In the genomic region with DNA sequence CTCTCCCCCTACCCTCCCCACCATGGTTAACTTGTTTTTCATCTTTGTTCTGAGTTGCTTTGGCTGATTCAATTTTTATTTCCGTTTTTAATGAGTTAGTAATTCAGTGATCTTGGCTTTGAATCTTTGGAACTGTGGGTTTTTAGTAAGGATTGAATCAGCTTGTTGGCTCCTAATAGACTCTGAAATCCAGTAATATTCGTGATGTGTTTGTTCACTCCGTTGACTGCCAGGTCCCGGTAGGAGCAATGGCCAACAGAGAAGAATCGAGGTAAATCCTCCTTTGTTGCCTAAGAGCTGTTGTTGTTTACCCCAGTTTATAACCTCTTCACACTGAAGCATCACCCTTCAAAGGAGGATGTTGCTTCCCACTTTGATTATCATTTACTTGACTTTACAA, we compare ENCODE assay signal across 24 cellular contexts.
DNase-seq lines count a peak whose midpoint lies in the region; ATAC-seq, FAIRE-seq and TF ChIP-seq lines count a peak whose summit lies in the region.
"Had no signal": no experiment of that assay in that cellular context is flagged by ENCODE, and none has a peak within 500 bp of the region (broad histone marks: within the 10 kb centered on the region; RNA-seq: fewer than 3 reads in every experiment).

No MANE protein-coding gene starts in this region.

- no peaks in the 10 kb centered on the region for H3K9me3 ChIP-seq in PC-3 (ENCODE audit: low read length)
- no peaks in the 10 kb centered on the region for H3K9me3 ChIP-seq in gastrocnemius medialis
- H3K9me3 ChIP-seq: heart right ventricle, lower lobe of right lung, tibial nerve had no signal

- FAIRE-seq in H54 (lab: Jason Lieb, UNC) = no peak
- FAIRE-seq: GM12892, H1, RCC 7860 had no signal

- ATAC-seq in PC-3 = peak; percentile 28
- ATAC-seq in gastrocnemius medialis = no peak
- no peak for ATAC-seq in left ventricle myocardium superior
- no peak for ATAC-seq in HG03039 (IDR thresholded peaks at IDR 0.05; ENCODE audit: unreplicated experiment)
- ATAC-seq: lower lobe of right lung, sciatic nerve had no signal

- BruUV-seq in PC-3 (replicated peaks; lab: Mats Ljungman, UMichigan) = no TSS peak

- H3K27me3 ChIP-seq in PC-3 (ENCODE audit: low read length) (no peaks in the 10 kb centered on the region), gastrocnemius medialis (no peaks in the 10 kb centered on the region)
- H3K27me3 ChIP-seq: heart right ventricle, tibial nerve had no signal

- H3K4me1 ChIP-seq in PC-3 (ENCODE audit: insufficient read depth, low read length) = peaks cover 47% of the 10 kb centered on the region
- H3K4me1 ChIP-seq in gastrocnemius medialis = peaks cover 32 to 46% of the 10 kb centered on the region in 2 donors

- TF ChIP-seq CTCF in C4-2B (conservative IDR thresholded peaks at IDR 0.05) (no peak), PC-3 (conservative IDR thresholded peaks at IDR 0.05; ENCODE audit: low read depth, low read length) (no peak), fibroblast of pulmonary artery (IDR thresholded peaks at IDR 0.05; ENCODE audit: low read length, missing control alignments) (no peak), gastrocnemius medialis (IDR thresholded peaks at IDR 0.05 in 4 of 5, conservative IDR thresholded peaks at IDR 0.05 in 1 of 5) (no peak)

- intact Hi-C loops in PC-3 (cut with micrococcal nuclease) = loop anchor here (10.0 kb wide), 1 partner anchor 824 kb away; no protein-coding TSS in a partner anchor
- intact Hi-C loops in gastrocnemius medialis (cut with DNase I; ENCODE audit: low total_unique reads) = loop anchor here (10.0 kb wide), 1 partner anchor 824 kb away; no protein-coding TSS in a partner anchor
- intact Hi-C loops in left ventricle myocardium superior (cut with micrococcal nuclease) = no loop called here

- H3F3A ChIP-seq in PC-3 (ENCODE audit: low read length, unreplicated experiment) = no peaks in the 10 kb centered on the region

- peak overlapping the region; percentile 76; the same call in 1 of the 2 replicates for H3K27ac ChIP-seq in C4-2B
- H3K27ac ChIP-seq in PC-3 (ENCODE audit: low read length) = peak overlapping the region; percentile 29
- peak overlapping the region; percentile 77 to 89 (median 85) for H3K27ac ChIP-seq in gastrocnemius medialis
- H3K27ac ChIP-seq: KMS-11, SK-N-MC had no signal

- no peaks in the 10 kb centered on the region for H3K9me2 ChIP-seq in PC-3 (replicated peaks; ENCODE audit: low read length)

- no peaks in the 10 kb centered on the region for H3K79me2 ChIP-seq in PC-3 (ENCODE audit: low read length)

- H3K4me3 ChIP-seq in PC-3 (ENCODE audit: low read length) = no peak overlapping the region
- no peak overlapping the region for H3K4me3 ChIP-seq in fibroblast of pulmonary artery (replicated peaks; ENCODE audit: low read depth, low read length)
- H3K4me3 ChIP-seq in gastrocnemius medialis = no peak overlapping the region
- H3K4me3 ChIP-seq: heart right ventricle, lower lobe of right lung, SK-N-MC, tibial nerve had no signal

- H2AFZ ChIP-seq in PC-3 (ENCODE audit: low read length) = peak overlapping the region; percentile 25

- CTCF ChIA-PET in PC-3 (lab: Charles Lee) = interaction anchor here (0.8 kb wide), 1 partner anchor 380 kb away, joined by 3 read pairs; no protein-coding TSS in a partner anchor

- H3K4me2 ChIP-seq in PC-3 (ENCODE audit: low read length) = peak overlapping the region; percentile 4; the same call in 1 of the 2 replicates
- H3K4me2 ChIP-seq: KMS-11 had no signal

- POLR2A ChIA-PET in PC-3 (lab: Charles Lee; ENCODE audit: unreplicated experiment) = interaction anchor here (0.6 kb wide), 1 partner anchor 274 kb away, joined by 3 read pairs; no protein-coding TSS in a partner anchor

- H3K36me3 ChIP-seq in PC-3 (ENCODE audit: low read depth, low read length) = no peaks in the 10 kb centered on the region; the same call in 1 of the 2 replicates
- H3K36me3 ChIP-seq in gastrocnemius medialis = no peaks in the 10 kb centered on the region
- H3K36me3 ChIP-seq: heart right ventricle, lower lobe of right lung, tibial nerve had no signal

- no peak for DNase-seq in PC-3
- DNase-seq in fibroblast of pulmonary artery (ENCODE audit: low read depth) = peak; percentile 27
- DNase-seq in gastrocnemius medialis = no peak
- no peak for DNase-seq in H54 (ENCODE audit: insufficient read length, low spot score)
- DNase-seq in left ventricle myocardium superior = no peak
- DNase-seq in stimulated activated CD4-positive, alpha-beta T cell treated with anti-CD3 and anti-CD28 coated beads, Interleukin-2, amount 100 ng/mL, for 48 hours = no peak
- DNase-seq: activated CD4-positive, alpha-beta T cell treated with anti-CD3 and anti-CD28 coated beads for 1 hour; activated naive CD4-positive, alpha-beta T cell treated with anti-CD3 and anti-CD28 coated beads, Interleukin-2, amount 50 U/mL, for 16 hours; activated T-cell treated with anti-CD3 and anti-CD28 coated beads, Interleukin-2, amount 50 U/mL, for 48 hours; aorta; heart right ventricle; lower lobe of right lung; NCI-H187 treated with DMSO at 0.1 percent for 48 hours; NCI-H345; T1000 had no signal

- TF ChIP-seq POLR2A in gastrocnemius medialis (IDR thresholded peaks at IDR 0.05) (no peak), H54 (IDR thresholded peaks at IDR 0.05; ENCODE audit: low read depth, low read length) (no peak)

- in situ Hi-C loops in gastrocnemius medialis (cut with MboI; ENCODE audit: low sequenced_read_pairs in 4 of 4) = loop anchor here (5.0 to 25.0 kb wide), 6 partner anchors 257 to 703 kb away; a partner anchor contains a TSS

- H3K9ac ChIP-seq in PC-3 (ENCODE audit: low read length) = no peak overlapping the region
- H3K9ac ChIP-seq: KMS-11 had no signal

- H4K20me1 ChIP-seq in PC-3 (ENCODE audit: low read length) = no peaks in the 10 kb centered on the region

Comparison
In these comparisons a context has a peak if more than half of its experiments do, and no peak if none do; other contexts are left out.
1. H3K27ac ChIP-seq: peak in every context shown above with its lines; median percentile 85 in gastrocnemius medialis; 76 in C4-2B; 29 in PC-3.